Comparison of ENCODE assay signal across 11 cellular contexts in the genomic region with DNA sequence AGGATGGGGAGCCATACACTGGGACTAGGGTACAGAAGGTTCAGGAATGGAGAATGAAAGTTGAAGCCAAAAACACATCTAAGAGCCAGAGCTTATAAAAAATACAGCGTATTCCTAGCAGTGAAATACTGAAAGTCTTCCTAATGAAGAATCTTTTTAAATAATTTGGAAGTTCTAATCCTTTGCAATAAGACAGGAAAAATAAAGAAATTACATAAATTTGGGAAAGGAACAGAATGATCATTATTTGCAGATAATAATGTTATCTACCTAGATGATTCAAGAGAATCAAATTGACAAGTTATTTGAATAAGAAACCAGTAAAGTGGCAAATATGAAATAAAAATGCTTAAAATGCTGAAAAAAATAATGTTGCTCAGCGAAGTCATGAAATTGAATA. TPM values are rescaled to one million over a fixed set of nuclear protein-coding genes. Genes with fewer than 3 reads are reported as not detected.
"Had no signal": no experiment of that assay in that cellular context is flagged by ENCODE, and none has a peak within 500 bp of the region (broad histone marks: within the 10 kb centered on the region; RNA-seq: fewer than 3 reads in every experiment).

No MANE protein-coding gene starts in this region.

- H2AFZ ChIP-seq: GM23248, GM23338 had no signal

- ATAC-seq: GM23338, HCT116 had no signal

- H3K27ac ChIP-seq: GM23248 had no signal

- FAIRE-seq: H1, H54 had no signal

- DNase-seq: GM23248, GOT3, H7, H9, HCEC 1CT, HFFc6 had no signal

- H3K4me2 ChIP-seq: GM23338 had no signal

- H3K4me3 ChIP-seq: GM23248, GM23338, HAP-1 had no signal

- H3K9ac ChIP-seq: GM23248 had no signal

- H3K36me3 ChIP-seq: HAP-1 had no signal

RNA-seq across cellular contexts. Expression of gene NR2F2, which starts 32.3 kb away (rescaled TPM):
- total RNA-seq: GM23338, H1 had no signal
